ENCODE assay signal across 8 cellular contexts in genomic region chr22:45671051-45671782, GRCh38. TPM values are rescaled to one million over a fixed set of nuclear protein-coding genes. Genes with fewer than 3 reads are reported as not detected.
A peak's percentile ranks its signal among the peaks of the same experiment; 100 is the strongest.
DNase-seq lines count a peak whose midpoint lies in the region; ATAC-seq and TF ChIP-seq lines count a peak whose summit lies in the region.

No MANE protein-coding gene starts in this region.

- peaks cover 4 to 15% (median 7%) of the 10 kb centered on the region in 5 donors for H3K27me3 Mint-ChIP-seq in naive thymus-derived CD4-positive, alpha-beta T cell

- no peak for TF ChIP-seq CTCF in RWPE2 (IDR thresholded peaks at IDR 0.05; ENCODE audit: poor library complexity, severe bottlenecking)
- TF ChIP-seq CTCF in epithelial cell of proximal tubule (conservative IDR thresholded peaks at IDR 0.05; ENCODE audit: low read depth, low read length), result no peak

- peaks cover 0 to 4% (median 0%) of the 10 kb centered on the region in 11 donors for H3K9me3 Mint-ChIP-seq in naive thymus-derived CD4-positive, alpha-beta T cell

- peak overlapping the region; percentile 38 to 92 (median 79) for H3K27ac Mint-ChIP-seq in naive thymus-derived CD4-positive, alpha-beta T cell

- H3K4me3 ChIP-seq in RWPE2 (ENCODE audit: severe bottlenecking) (peak overlapping the region; percentile 96), epithelial cell of proximal tubule (ENCODE audit: low read depth, low read length) (peak overlapping the region; percentile 85)
- H3K4me3 ChIP-seq in naive thymus-derived CD4-positive, alpha-beta T cell (ENCODE audit: low read length), result peak overlapping the region; percentile 49

- H3K27me3 ChIP-seq in RWPE2 (ENCODE audit: insufficient read depth, poor library complexity, severe bottlenecking), result no peaks in the 10 kb centered on the region
- no peaks in the 10 kb centered on the region for H3K27me3 ChIP-seq in naive thymus-derived CD4-positive, alpha-beta T cell (ENCODE audit: control insufficient read depth in 2 of 2, insufficient read depth in 2 of 2, low read length in 2 of 2)

- ATAC-seq in RWPE2 (ENCODE audit: low read depth) (no peak), HG03378 (IDR thresholded peaks at IDR 0.05; ENCODE audit: unreplicated experiment) (no peak)
- ATAC-seq in naive thymus-derived CD4-positive, alpha-beta T cell, result no peak

- CTCF ChIA-PET in naive thymus-derived CD4-positive, alpha-beta T cell (lab: Charles Lee), result no interaction called here

- H3K4me3 Mint-ChIP-seq in naive thymus-derived CD4-positive, alpha-beta T cell, result peak overlapping the region; percentile 85 to 95 (median 90)

- H3K27ac ChIP-seq in RWPE2 (ENCODE audit: poor library complexity, severe bottlenecking), result peak overlapping the region; percentile 77
- peak overlapping the region; percentile 75 for H3K27ac ChIP-seq in naive thymus-derived CD4-positive, alpha-beta T cell (ENCODE audit: low read depth, low read length)

- H3K9me3 ChIP-seq in RWPE2 (ENCODE audit: severe bottlenecking), result no peaks in the 10 kb centered on the region
- no peaks in the 10 kb centered on the region for H3K9me3 ChIP-seq in naive thymus-derived CD4-positive, alpha-beta T cell (ENCODE audit: control insufficient read depth in 2 of 3, low read length in 3 of 3)

- H3K4me1 ChIP-seq in RWPE2 (ENCODE audit: insufficient read depth, poor library complexity, severe bottlenecking), result peaks cover 7% of the 10 kb centered on the region
- peaks cover 13 to 25% of the 10 kb centered on the region in 2 donors for H3K4me1 ChIP-seq in naive thymus-derived CD4-positive, alpha-beta T cell (ENCODE audit: control insufficient read depth in 2 of 2, insufficient read depth in 2 of 2, low read length in 2 of 2)

- H3K36me3 Mint-ChIP-seq in naive thymus-derived CD4-positive, alpha-beta T cell, result peaks cover 0 to 9% (median 0%) of the 10 kb centered on the region in 5 donors

- peak; percentile 11 for DNase-seq in DMS53 (lab: John Stamatoyannopoulos, UW)
- no peak for DNase-seq in DMS53 treated with DMSO at 0.1 percent for 48 hours (lab: John Stamatoyannopoulos, UW; ENCODE audit: unreplicated experiment)
- no peak for DNase-seq in RWPE2 (ENCODE audit: low spot score)
- DNase-seq in epithelial cell of proximal tubule (ENCODE audit: low read depth), result no peak
- DNase-seq in naive thymus-derived CD4-positive, alpha-beta T cell, result peak in 2 of 9 donors; percentile 2 to 23
- DNase-seq in SIG-M5 treated with dmso at 0.1 percent for 504 hours (lab: John Stamatoyannopoulos, UW; ENCODE audit: unreplicated experiment), result no peak
- DNase-seq in activated CD4-positive, alpha-beta T cell treated with anti-CD3 and anti-CD28 coated beads for 4 hours, result no peak

- intact Hi-C loops in naive thymus-derived CD4-positive, alpha-beta T cell (cut with micrococcal nuclease), result loop anchor here (1.0 to 10.0 kb wide), 4 partner anchors 26 to 1064 kb away; partner anchors contain the start of gene CERK (in 1 of the 2)

- H3K4me1 Mint-ChIP-seq in naive thymus-derived CD4-positive, alpha-beta T cell, result peaks cover 23 to 40% (median 37%) of the 10 kb centered on the region in 7 donors

- peaks cover 9% of the 10 kb centered on the region; the same call in 1 of the 2 replicates for H3K36me3 ChIP-seq in RWPE2 (ENCODE audit: low read depth)
- peaks cover 0 to 4% (median 0%) of the 10 kb centered on the region in 3 experiments for H3K36me3 ChIP-seq in naive thymus-derived CD4-positive, alpha-beta T cell (ENCODE audit: control insufficient read depth in 2 of 3, insufficient read depth in 3 of 3, low read length in 3 of 3)

- POLR2A ChIA-PET in naive thymus-derived CD4-positive, alpha-beta T cell (lab: Charles Lee), result interaction anchor here (0.6 to 1.6 kb wide), 3 partner anchors 8 to 365 kb away, joined by 3 read pairs; no protein-coding TSS in a partner anchor

RNA-seq across cellular contexts. Expression of gene ATXN10, which starts 0.4 kb away (rescaled TPM):
- total RNA-seq in epithelial cell of proximal tubule, result 97.3 and 118 TPM in 2 replicates
- total RNA-seq in naive thymus-derived CD4-positive, alpha-beta T cell, result 10 to 100 TPM; 64.2 to 85.7 (median 73.1) TPM
- 100 to 1,000 TPM; 102 to 105 TPM for polyA plus RNA-seq in naive thymus-derived CD4-positive, alpha-beta T cell
